ENCODE assay signal across 7 cellular contexts in the genomic region with DNA sequence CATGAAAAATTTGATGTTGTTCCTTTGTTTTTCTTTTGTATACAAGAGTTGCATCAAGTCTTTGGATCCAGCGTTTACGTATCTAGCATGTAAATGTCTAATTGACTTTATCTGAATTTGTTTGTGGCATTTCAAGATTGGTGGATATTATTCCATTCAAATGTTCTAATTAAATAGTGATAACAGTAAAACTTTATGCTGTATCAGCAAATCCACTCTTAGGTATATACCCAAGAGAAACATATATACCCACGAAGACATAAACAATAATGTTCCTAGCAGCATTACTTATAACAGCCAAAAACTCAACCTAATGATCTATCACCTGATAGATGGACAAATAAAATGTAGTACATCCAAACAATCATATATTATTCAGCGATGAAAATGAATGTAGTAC.
"Had no signal": no experiment of that assay in that cellular context is flagged by ENCODE, and none has a peak within 500 bp of the region (broad histone marks: within the 10 kb centered on the region; RNA-seq: fewer than 3 reads in every experiment).

No MANE protein-coding gene starts in this region.

- DNase-seq: H7, HCEC 1CT, Karpas-422, KBM-7 had no signal

- H3K27ac ChIP-seq: KMS-11 had no signal

- ATAC-seq: GM23338 had no signal

- H2AFZ ChIP-seq: GM23338 had no signal

- FAIRE-seq: HTR-8/SVneo had no signal

- H3K9ac ChIP-seq: KMS-11 had no signal

- H3K4me2 ChIP-seq: GM23338, KMS-11 had no signal

- H3K4me3 ChIP-seq: GM23338 had no signal
